Comparison of ENCODE assay signal across 9 cellular contexts in the genomic region with DNA sequence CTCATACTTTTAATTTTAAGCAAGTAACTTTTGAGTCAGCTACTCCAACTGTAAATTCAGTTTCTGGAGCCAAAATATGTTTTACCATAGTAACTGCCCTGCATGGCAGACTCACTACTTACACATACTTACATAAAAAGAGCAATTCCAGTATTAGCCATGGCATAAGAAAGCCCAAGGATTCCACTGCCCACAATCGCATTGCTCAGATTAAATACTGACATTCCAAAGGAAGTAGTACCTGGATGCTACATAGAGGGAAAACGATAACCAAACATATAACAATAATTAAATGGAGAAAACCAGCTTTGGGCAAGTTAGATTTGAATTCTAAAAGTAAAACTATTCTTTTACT. TPM values are rescaled to one million over a fixed set of nuclear protein-coding genes. Genes with fewer than 3 reads are reported as not detected.
DNase-seq lines count a peak whose midpoint lies in the region; ATAC-seq and TF ChIP-seq lines count a peak whose summit lies in the region.
"Had no signal": no experiment of that assay in that cellular context is flagged by ENCODE, and none has a peak within 500 bp of the region (broad histone marks: within the 10 kb centered on the region; RNA-seq: fewer than 3 reads in every experiment).

No MANE protein-coding gene starts in this region.

- POLR2A ChIA-PET in BJ (lab: Charles Lee), result interaction anchor here (0.6 kb wide), 1 partner anchor 16 kb away, joined by 3 read pairs; no protein-coding TSS in a partner anchor

- no peaks in the 10 kb centered on the region for H3K9me2 ChIP-seq in MM.1S (replicated peaks; ENCODE audit: insufficient read depth, low read length)

- peaks cover 14% of the 10 kb centered on the region for H3K36me3 ChIP-seq in BJ (ENCODE audit: control insufficient read depth, insufficient read depth, low read length)
- peaks cover 32% of the 10 kb centered on the region for H3K36me3 ChIP-seq in MM.1S (replicated peaks; ENCODE audit: insufficient read depth, low read length)

- CTCF ChIA-PET in BJ (lab: Yijun Ruan, JAX), result interaction anchor here (0.6 to 0.8 kb wide), 2 partner anchors 14 to 155 kb away, joined by 3 read pairs; no protein-coding TSS in a partner anchor

- H3K36me3 Mint-ChIP-seq in natural killer cell treated with Interleukin-12 subunit alpha and Interleukin-12 subunit beta and Interleukin-15 and Interleukin-18, amount 100 ng/mL, for 72 hours, result peaks cover 51% of the 10 kb centered on the region

- H3K9me3 ChIP-seq in MM.1S (replicated peaks; ENCODE audit: insufficient read depth, low read length), result no peaks in the 10 kb centered on the region

- peaks cover 63 to 71% of the 10 kb centered on the region in 2 donors for H3K4me1 Mint-ChIP-seq in natural killer cell treated with Interleukin-12 subunit alpha and Interleukin-12 subunit beta and Interleukin-15 and Interleukin-18, amount 100 ng/mL, for 72 hours (ENCODE audit: low read depth in 2 of 2)

- H3K4me1 ChIP-seq in MM.1S (ENCODE audit: low read length), result peaks cover 39% of the 10 kb centered on the region

- peak overlapping the region; percentile 65 for H3K4me3 ChIP-seq in BJ (ENCODE audit: low read depth, low read length)
- H3K4me3 ChIP-seq in MM.1S (ENCODE audit: low read length), result peak overlapping the region; percentile 96
- peak overlapping the region; percentile 61 to 99 (median 93) for H3K4me3 ChIP-seq in dorsolateral prefrontal cortex

- intact Hi-C loops in dorsolateral prefrontal cortex (cut with DNase I), result loop anchor here (5.0 to 10.0 kb wide), 5 partner anchors 103 to 643 kb away; partner anchors contain the start of genes SLC38A1 (in 2 of the 2) and ARID2 (in 1 of the 2)

- H3K27ac Mint-ChIP-seq in natural killer cell treated with Interleukin-12 subunit alpha and Interleukin-12 subunit beta and Interleukin-15 and Interleukin-18, amount 100 ng/mL, for 72 hours, result peak overlapping the region; percentile 99 to 100

- no peak for ATAC-seq in natural killer cell treated with Interleukin-12 subunit alpha and Interleukin-12 subunit beta and Interleukin-15 and Interleukin-18, amount 100 ng/mL, for 72 hours
- ATAC-seq in HG02759 (IDR thresholded peaks at IDR 0.05; ENCODE audit: unreplicated experiment) (no peak), GM21447 (IDR thresholded peaks at IDR 0.05; ENCODE audit: unreplicated experiment) (no peak), GM19463 (IDR thresholded peaks at IDR 0.05; ENCODE audit: unreplicated experiment) (no peak), GM19324 (IDR thresholded peaks at IDR 0.05; ENCODE audit: low FRiP score, unreplicated experiment) (no peak)

- H3F3A ChIP-seq in MM.1S (ENCODE audit: insufficient read depth, low read length), result peaks cover 45% of the 10 kb centered on the region

- H3K27me3 ChIP-seq in BJ (ENCODE audit: control insufficient read depth, insufficient read depth, low read length) (no peaks in the 10 kb centered on the region), MM.1S (replicated peaks; ENCODE audit: insufficient read depth, low read length) (no peaks in the 10 kb centered on the region), dorsolateral prefrontal cortex (no peaks in the 10 kb centered on the region)

- no peak for TF ChIP-seq CTCF in BJ (IDR thresholded peaks at IDR 0.05; ENCODE audit: insufficient read depth, low read depth, low read length)
- TF ChIP-seq CTCF in MM.1S (IDR thresholded peaks at IDR 0.05; ENCODE audit: low read length), result no peak
- TF ChIP-seq CTCF in dorsolateral prefrontal cortex (IDR thresholded peaks at IDR 0.05 in 54 of 56, conservative IDR thresholded peaks at IDR 0.05 in 2 of 56; ENCODE audit: low read depth in 1 of 56, partially characterized antibody in 56 of 56), result no peak

- peaks cover 72% of the 10 kb centered on the region for H3K79me2 ChIP-seq in MM.1S (ENCODE audit: low read length)

- H3K9me3 Mint-ChIP-seq in natural killer cell treated with Interleukin-12 subunit alpha and Interleukin-12 subunit beta and Interleukin-15 and Interleukin-18, amount 100 ng/mL, for 72 hours, result no peaks in the 10 kb centered on the region

- DNase-seq in BJ (ENCODE audit: low read depth) (no peak), MM.1S (no peak), dorsolateral prefrontal cortex (no peak)
- DNase-seq in natural killer cell treated with Interleukin-12 subunit alpha and Interleukin-12 subunit beta and Interleukin-15 and Interleukin-18, amount 100 ng/mL, for 72 hours (ENCODE audit: low spot score), result no peak
- DNase-seq: OCI-M1 had no signal

- H3K27ac ChIP-seq in MM.1S (ENCODE audit: low read length) (peak overlapping the region; percentile 97; the same call in 1 of the 2 replicates), dorsolateral prefrontal cortex (peak overlapping the region in 48 of 59 donors; percentile 27 to 100 (median 99))

- H3K9ac ChIP-seq in MM.1S (ENCODE audit: low read length), result peak overlapping the region; percentile 99; the same call in 1 of the 2 replicates

- H2AFZ ChIP-seq in MM.1S (ENCODE audit: low read length), result no peak overlapping the region

- H3K27me3 Mint-ChIP-seq in natural killer cell treated with Interleukin-12 subunit alpha and Interleukin-12 subunit beta and Interleukin-15 and Interleukin-18, amount 100 ng/mL, for 72 hours, result no peaks in the 10 kb centered on the region

- H3K4me2 ChIP-seq in MM.1S (ENCODE audit: low read depth, low read length), result peak overlapping the region; percentile 81

- H3K4me3 Mint-ChIP-seq in natural killer cell treated with Interleukin-12 subunit alpha and Interleukin-12 subunit beta and Interleukin-15 and Interleukin-18, amount 100 ng/mL, for 72 hours, result peak overlapping the region; percentile 98

- peaks cover 3% of the 10 kb centered on the region; the same call in 1 of the 2 replicates for H4K20me1 ChIP-seq in MM.1S (ENCODE audit: insufficient read depth, low read length)

RNA-seq across cellular contexts. Expression of gene SLC38A2, which starts 2.2 kb away (rescaled TPM):
- polyA plus RNA-seq in BJ (2011; rRNA removed), result 472 and 596 TPM in 2 replicates
- 293 and 317 TPM in 2 replicates for polyA minus RNA-seq in BJ (2011; rRNA and poly(A)+ RNA removed)
- 100 to 1,000 TPM in 118 of 120 experiments, 10 to 100 TPM in 2; 80.8 to 431 (median 175) TPM for total RNA-seq in dorsolateral prefrontal cortex
- 100 to 1,000 TPM; 129 to 192 TPM for total RNA-seq in natural killer cell treated with Interleukin-12 subunit alpha and Interleukin-12 subunit beta and Interleukin-15 and Interleukin-18, amount 100 ng/mL, for 72 hours
